ENCODE assay signal across 8 cellular contexts in genomic region chr10:33509231-33509871, GRCh38.
DNase-seq lines count a peak whose midpoint lies in the region; ATAC-seq and TF ChIP-seq lines count a peak whose summit lies in the region.

No MANE protein-coding gene starts in this region.

- H3K27me3 ChIP-seq in left ventricle myocardium inferior (ENCODE audit: low read depth) (no peaks in the 10 kb centered on the region), adrenal gland (no peaks in the 10 kb centered on the region), thyroid gland (no peaks in the 10 kb centered on the region)

- H3K4me2 ChIP-seq in OCI-LY7 (ENCODE audit: low read length), result no peak overlapping the region

- H3K9me3 ChIP-seq in left ventricle myocardium inferior (replicated peaks) (no peaks in the 10 kb centered on the region), adrenal gland (replicated peaks in 1 of 3) (no peaks in the 10 kb centered on the region), thyroid gland (no peaks in the 10 kb centered on the region), OCI-LY7 (ENCODE audit: low read length) (no peaks in the 10 kb centered on the region)

- ATAC-seq in Right ventricle myocardium superior (ENCODE audit: poor library complexity) (peak; percentile 91), HG02642 (IDR thresholded peaks at IDR 0.05; ENCODE audit: poor library complexity, unreplicated experiment) (peak; percentile 75)

- TF ChIP-seq CTCF in left ventricle myocardium inferior (IDR thresholded peaks at IDR 0.05; ENCODE audit: borderline replicate concordance) (no peak), adrenal gland (IDR thresholded peaks at IDR 0.05) (no peak), thyroid gland (IDR thresholded peaks at IDR 0.05) (no peak), OCI-LY7 (conservative IDR thresholded peaks at IDR 0.05; ENCODE audit: low read length) (no peak)

- intact Hi-C loops in Right ventricle myocardium superior (cut with DNase I), result no loop called here
- intact Hi-C loops in left ventricle myocardium inferior (cut with micrococcal nuclease), result no loop called here
- intact Hi-C loops in adrenal gland (cut with DNase I), result no loop called here
- intact Hi-C loops in thyroid gland (cut with DNase I), result no loop called here
- intact Hi-C loops in OCI-LY7 (cut with micrococcal nuclease; ENCODE audit: unreplicated experiment), result no loop called here

- no TSS peak for BruUV-seq in OCI-LY7 (replicated peaks; lab: Mats Ljungman, UMichigan)

- DNase-seq in Right ventricle myocardium superior, result peak; percentile 46
- no peak for DNase-seq in left ventricle myocardium inferior
- DNase-seq in NCI-H146 (lab: John Stamatoyannopoulos, UW), result peak; percentile 49
- DNase-seq in adrenal gland, result peak; percentile 42 to 88 (median 64)
- DNase-seq in kidney glomerular epithelial cell (lab: John Stamatoyannopoulos, UW), result peak; percentile 96
- peak; percentile 15 to 42 for DNase-seq in thyroid gland
- no peak for DNase-seq in OCI-LY7 (ENCODE audit: low spot score)

- TF ChIP-seq POLR2A in adrenal gland (IDR thresholded peaks at IDR 0.05) (no peak), thyroid gland (IDR thresholded peaks at IDR 0.05) (no peak)

- no peaks in the 10 kb centered on the region for H3K9me2 ChIP-seq in OCI-LY7 (ENCODE audit: insufficient read depth, low read length)

- H3K79me2 ChIP-seq in OCI-LY7 (ENCODE audit: insufficient read depth, low read depth, low read length), result no peaks in the 10 kb centered on the region

- no peaks in the 10 kb centered on the region for H3K36me3 ChIP-seq in left ventricle myocardium inferior
- no peaks in the 10 kb centered on the region for H3K36me3 ChIP-seq in adrenal gland (replicated peaks in 1 of 2)
- no peaks in the 10 kb centered on the region for H3K36me3 ChIP-seq in thyroid gland
- H3K36me3 ChIP-seq in OCI-LY7 (ENCODE audit: insufficient read depth, low read length), result no peaks in the 10 kb centered on the region

- no peak overlapping the region for H2AFZ ChIP-seq in OCI-LY7 (ENCODE audit: low read length)

- no peak overlapping the region for H3K27ac ChIP-seq in left ventricle myocardium inferior (replicated peaks)
- H3K27ac ChIP-seq in adrenal gland, result no peak overlapping the region
- peak overlapping the region in 1 of 3 donors; percentile 10 for H3K27ac ChIP-seq in thyroid gland
- H3K27ac ChIP-seq in OCI-LY7 (ENCODE audit: low read depth, low read length, poor library complexity, severe bottlenecking), result no peak overlapping the region

- H3K4me1 ChIP-seq in left ventricle myocardium inferior (peaks cover 13% of the 10 kb centered on the region), adrenal gland (replicated peaks in 1 of 2) (peaks cover 0 to 17% of the 10 kb centered on the region in 2 donors), thyroid gland (peaks cover 0 to 10% of the 10 kb centered on the region in 2 donors), OCI-LY7 (ENCODE audit: insufficient read depth, low read length, poor library complexity, severe bottlenecking) (no peaks in the 10 kb centered on the region)

- 32 to 35% (median 32%) methylated on average over 7 of the region's 7 CpGs for WGBS in adrenal gland, 4 donors
- 26 to 32% methylated on average over 7 of the region's 7 CpGs for whole genome bisulfite sequencing in thyroid gland, 2 donors

- POLR2A ChIA-PET in OCI-LY7 (lab: Charles Lee), result no interaction called here

- CTCF ChIA-PET in OCI-LY7 (lab: Charles Lee; ENCODE audit: unreplicated experiment), result no interaction called here

- H3K4me3 ChIP-seq in left ventricle myocardium inferior, result no peak overlapping the region
- H3K4me3 ChIP-seq in adrenal gland, result no peak overlapping the region
- no peak overlapping the region for H3K4me3 ChIP-seq in thyroid gland (replicated peaks in 1 of 3)
- H3K4me3 ChIP-seq in OCI-LY7 (ENCODE audit: low read depth, low read length, poor library complexity, severe bottlenecking), result no peak overlapping the region

- no peaks in the 10 kb centered on the region for H4K20me1 ChIP-seq in OCI-LY7 (ENCODE audit: insufficient read depth, low read length)

Comparison
In these comparisons a context has a peak if more than half of its experiments do, and no peak if none do; other contexts are left out.
1. DNase-seq: peak in Right ventricle myocardium superior (single experiment), NCI-H146 (single experiment), adrenal gland (7 of 7), kidney glomerular epithelial cell (single experiment) and thyroid gland (2 of 2); none in left ventricle myocardium inferior (single experiment) and OCI-LY7 (single experiment).